ENCODE assay signal across 27 cellular contexts in the genomic region with DNA sequence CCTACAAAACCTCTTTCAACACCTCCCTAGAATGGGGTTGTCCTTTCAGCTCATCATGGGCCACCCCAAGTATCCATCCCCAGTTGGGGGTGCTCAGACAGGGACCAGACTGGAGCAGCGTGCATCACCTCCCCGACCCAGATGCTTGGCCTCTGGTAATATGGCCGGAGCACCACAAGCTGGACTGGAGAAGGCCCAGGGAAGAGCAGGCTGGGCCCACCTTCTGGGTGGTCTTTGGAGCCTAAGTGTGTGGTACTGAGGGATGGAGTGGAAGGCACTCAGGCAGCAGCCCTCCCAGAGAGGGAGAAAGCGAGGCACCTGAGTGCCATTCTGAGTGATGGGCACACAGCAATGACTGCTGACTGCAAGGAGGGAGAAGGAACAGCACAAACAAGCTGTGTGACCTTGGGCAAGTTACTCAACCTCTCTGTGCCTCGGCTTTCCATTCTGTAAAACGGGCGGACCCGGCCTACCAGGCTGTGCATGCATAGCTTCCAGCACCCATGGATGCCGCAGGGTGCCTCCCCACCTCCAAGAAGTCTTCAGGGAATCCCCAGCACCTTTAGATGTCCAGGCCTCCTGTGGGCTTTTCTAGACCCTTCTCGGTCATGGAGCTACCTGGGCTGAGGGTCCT.
"Had no signal": no experiment of that assay in that cellular context is flagged by ENCODE, and none has a peak within 500 bp of the region (broad histone marks: within the 10 kb centered on the region; RNA-seq: fewer than 3 reads in every experiment).

No MANE protein-coding gene starts in this region.

- ATAC-seq: foreskin keratinocyte; gastroesophageal sphincter; mucosa of descending colon; naive thymus-derived CD4-positive, alpha-beta T cell; pancreas; stimulated activated effector memory CD8-positive, alpha-beta T cell treated with anti-CD3 and anti-CD28 coated beads, Interleukin-12 subunit alpha, Interleukin-12 subunit beta, amount 100 ng/mL, for 72 hours had no signal

- H3K27ac ChIP-seq: colonic mucosa, esophagus muscularis mucosa, foreskin keratinocyte, gastroesophageal sphincter, neutrophil, pancreas, sigmoid colon, thoracic aorta, tibial nerve, upper lobe of left lung had no signal

- H3K27me3 ChIP-seq: colonic mucosa, esophagus muscularis mucosa, foreskin keratinocyte, gastroesophageal sphincter, neutrophil, pancreas, sigmoid colon, tibial nerve, upper lobe of left lung had no signal

- H3K9me3 ChIP-seq: colonic mucosa, mucosa of descending colon, neutrophil, pancreas, thoracic aorta had no signal

- H3K9me3 Mint-ChIP-seq: central memory CD8-positive, alpha-beta T cell; dendritic cell treated with granulocyte-macrophage colony-stimulating factor and Interleukin-4, amounts not matched to agents 40 ng/mL and 50 ng/mL, for 4 days; mesothelial cell of epicardium; stimulated activated effector memory CD8-positive, alpha-beta T cell treated with anti-CD3 and anti-CD28 coated beads, Interleukin-12 subunit alpha, Interleukin-12 subunit beta, amount 100 ng/mL, for 72 hours had no signal

- H3K4me3 Mint-ChIP-seq: central memory CD8-positive, alpha-beta T cell; dendritic cell treated with granulocyte-macrophage colony-stimulating factor and Interleukin-4, amounts not matched to agents 40 ng/mL and 50 ng/mL, for 4 days; immature natural killer cell; memory B cell; mesothelial cell of epicardium; naive thymus-derived CD4-positive, alpha-beta T cell; nephron; stimulated activated effector memory CD8-positive, alpha-beta T cell treated with anti-CD3 and anti-CD28 coated beads, Interleukin-12 subunit alpha, Interleukin-12 subunit beta, amount 100 ng/mL, for 72 hours had no signal

- FAIRE-seq: endothelial cell of umbilical vein, pancreas, urothelium cell line had no signal

- H3K27ac Mint-ChIP-seq: dendritic cell treated with granulocyte-macrophage colony-stimulating factor and Interleukin-4, amounts not matched to agents 40 ng/mL and 50 ng/mL, for 4 days; memory B cell; mesothelial cell of epicardium; naive thymus-derived CD4-positive, alpha-beta T cell; stimulated activated effector memory CD8-positive, alpha-beta T cell treated with anti-CD3 and anti-CD28 coated beads, Interleukin-12 subunit alpha, Interleukin-12 subunit beta, amount 100 ng/mL, for 72 hours had no signal

- H3K4me1 ChIP-seq: colonic mucosa, esophagus muscularis mucosa, foreskin keratinocyte, gastroesophageal sphincter, pancreas, sigmoid colon, upper lobe of left lung had no signal

- DNase-seq: colonic mucosa; effector memory CD4-positive, alpha-beta T cell; foreskin keratinocyte; immature natural killer cell; islet precursor cell; naive thymus-derived CD4-positive, alpha-beta T cell; sigmoid colon; stimulated activated CD4-positive, alpha-beta T cell treated with anti-CD3 and anti-CD28 coated beads, Interleukin-2, amount 100 ng/mL, for 24 hours; stimulated activated CD4-positive, alpha-beta T cell treated with anti-CD3 and anti-CD28 coated beads, Interleukin-4, amount 100 ng/mL, for 24 hours; stimulated activated naive CD4-positive, alpha-beta T cell treated with Interleukin-2 at 50 U/mL for 16 hours; upper lobe of left lung had no signal

- H3K27me3 Mint-ChIP-seq: central memory CD8-positive, alpha-beta T cell had no signal

- H3K4me3 ChIP-seq: colonic mucosa, esophagus muscularis mucosa, gastroesophageal sphincter, lung, mucosa of descending colon, pancreas, sigmoid colon, thoracic aorta, tibial nerve, upper lobe of left lung had no signal

- H3K36me3 ChIP-seq: colonic mucosa, neutrophil, pancreas, sigmoid colon, thoracic aorta, upper lobe of left lung had no signal

- H3K4me1 Mint-ChIP-seq: central memory CD8-positive, alpha-beta T cell; memory B cell; mesothelial cell of epicardium; stimulated activated effector memory CD8-positive, alpha-beta T cell treated with anti-CD3 and anti-CD28 coated beads, Interleukin-12 subunit alpha, Interleukin-12 subunit beta, amount 100 ng/mL, for 72 hours had no signal

- H3K36me3 Mint-ChIP-seq: memory B cell; mesothelial cell of epicardium; stimulated activated effector memory CD8-positive, alpha-beta T cell treated with anti-CD3 and anti-CD28 coated beads, Interleukin-12 subunit alpha, Interleukin-12 subunit beta, amount 100 ng/mL, for 72 hours had no signal
